Comparison of ENCODE assay signal across 22 cellular contexts in genomic region chr17:70187383-70187782, GRCh38. TPM values are rescaled to one million over a fixed set of nuclear protein-coding genes. Genes with fewer than 3 reads are reported as not detected.
DNase-seq lines count a peak whose midpoint lies in the region; ATAC-seq and TF ChIP-seq lines count a peak whose summit lies in the region.
"Had no signal": no experiment of that assay in that cellular context is flagged by ENCODE, and none has a peak within 500 bp of the region (broad histone marks: within the 10 kb centered on the region; RNA-seq: fewer than 3 reads in every experiment).

No MANE protein-coding gene starts in this region.

- H3K9ac ChIP-seq in IMR-90 (ENCODE audit: low read depth, low read length), result no peak overlapping the region

- H2BK5ac ChIP-seq in IMR-90 (ENCODE audit: low read depth, low read length, poor library complexity, severe bottlenecking), result no peak overlapping the region

- no peak overlapping the region for H2AK5ac ChIP-seq in IMR-90 (ENCODE audit: low read depth, low read length)

- no peak overlapping the region for H3K4me2 ChIP-seq in IMR-90 (ENCODE audit: low read depth, low read length)

- H4K8ac ChIP-seq in IMR-90 (ENCODE audit: low read depth in 2 of 2, low read length in 2 of 2), result no peak overlapping the region

- H2BK120ac ChIP-seq in IMR-90 (ENCODE audit: low read depth, low read length), result no peak overlapping the region

- DNase-seq in IMR-90 (peak; percentile 67), astrocyte of the spinal cord (ENCODE audit: low read depth, low spot score) (peak; percentile 67), fibroblast of the aortic adventitia (ENCODE audit: low read depth) (peak; percentile 28), putamen (ENCODE audit: low spot score) (no peak), transverse colon (no peak), T-helper 1 cell (no peak)
- DNase-seq: activated CD8-positive, alpha-beta memory T cell treated with anti-CD3 and anti-CD28 coated beads, Interleukin-2, amount 50 U/mL, for 48 hours; Calu3; caudate nucleus; EL; esophagus squamous epithelium; heart right ventricle; NCI-H2171 treated with DMSO at 0.1 percent for 48 hours; NCI-H69; psoas muscle; SJCRH30; stimulated activated CD4-positive, alpha-beta T cell treated with anti-CD3 and anti-CD28 coated beads, Interleukin-4, amount 100 ng/mL, for 1 hour; T-helper 17 cell had no signal

- H3K56ac ChIP-seq in IMR-90 (ENCODE audit: extremely low read depth, insufficient read depth, low read length), result no peak overlapping the region

- dilution Hi-C loops in IMR-90 (cut with HindIII; ENCODE audit: low sequenced_read_pairs, unreplicated experiment), result no loop called here

- CTCF ChIA-PET in IMR-90 (lab: Yijun Ruan, JAX), result no interaction called here

- in situ Hi-C loops in IMR-90 (cut with MboI; ENCODE audit: low sequenced_read_pairs), result no loop called here
- in situ Hi-C loops in astrocyte of the spinal cord (cut with HindIII; ENCODE audit: low sequenced_read_pairs), result no loop called here
- in situ Hi-C loops in transverse colon (cut with MboI; ENCODE audit: low pct_ligation_motif_present in 1 of 4, low pct_unique_long_range_greater_than_20kb in 1 of 4, low sequenced_read_pairs in 3 of 4), result no loop called here

- WGBS in IMR-90 (ENCODE audit: extremely low coverage in 2 of 2, insufficient read length in 1 of 2), 2 experiments, result no CpG with 5 or more reads among the region's 3 CpGs
- WGBS in transverse colon (ENCODE audit: low coverage in 1 of 2), 2 donors, result 75 to 84% methylated on average over 1 to 3 of the region's 3 CpGs

- POLR2A ChIA-PET in IMR-90 (lab: Charles Lee; ENCODE audit: unreplicated experiment), result no interaction called here

- H3K27ac ChIP-seq in IMR-90 (ENCODE audit: insufficient read depth, low read length) (no peak overlapping the region), transverse colon (no peak overlapping the region)
- H3K27ac ChIP-seq: heart right ventricle, psoas muscle, SJCRH30, tibial nerve, VCaP had no signal

- H2BK20ac ChIP-seq in IMR-90 (ENCODE audit: low read depth, low read length), result no peak overlapping the region

- no peak overlapping the region for H4K91ac ChIP-seq in IMR-90 (ENCODE audit: insufficient read depth, low read depth, low read length)

- H2AFZ ChIP-seq in IMR-90 (replicated peaks; ENCODE audit: low read length, poor library complexity), result no peak overlapping the region

- H3K9me3 ChIP-seq in IMR-90 (ENCODE audit: control insufficient read depth, insufficient read depth, low read length) (no peaks in the 10 kb centered on the region), transverse colon (no peaks in the 10 kb centered on the region)
- H3K9me3 ChIP-seq: esophagus squamous epithelium, psoas muscle, SJCRH30, tibial nerve had no signal

- no peaks in the 10 kb centered on the region for H4K20me1 ChIP-seq in IMR-90 (ENCODE audit: insufficient read depth, low read length)

- no peak for TF ChIP-seq POLR2A in IMR-90 (IDR thresholded peaks at IDR 0.05; ENCODE audit: low read depth, low read length)
- no peak for TF ChIP-seq POLR2A in transverse colon (IDR thresholded peaks at IDR 0.05)

- H3K4me1 ChIP-seq in IMR-90 (ENCODE audit: control insufficient read depth, insufficient read depth, low read length) (no peaks in the 10 kb centered on the region), transverse colon (peaks cover 0 to 3% (median 0%) of the 10 kb centered on the region in 4 donors)
- H3K4me1 ChIP-seq: SJCRH30, tibial nerve had no signal

- no peak for TF ChIP-seq CTCF in IMR-90 (conservative IDR thresholded peaks at IDR 0.05; ENCODE audit: low read depth, low read length)
- TF ChIP-seq CTCF in astrocyte of the spinal cord (IDR thresholded peaks at IDR 0.05; ENCODE audit: low read depth, low read length), result no peak
- TF ChIP-seq CTCF in fibroblast of the aortic adventitia (IDR thresholded peaks at IDR 0.05; ENCODE audit: insufficient read depth, low read length), result no peak
- no peak for TF ChIP-seq CTCF in transverse colon (IDR thresholded peaks at IDR 0.05)

- no peak overlapping the region for H3K4ac ChIP-seq in IMR-90 (ENCODE audit: low read depth, low read length)

- intact Hi-C loops in IMR-90 (cut with micrococcal nuclease), result no loop called here
- intact Hi-C loops in transverse colon (cut with DNase I; ENCODE audit: low total_unique reads), result no loop called here

- H3K9me1 ChIP-seq in IMR-90 (ENCODE audit: insufficient read depth, low read length), result no peaks in the 10 kb centered on the region

- no peak overlapping the region for H3K14ac ChIP-seq in IMR-90 (replicated peaks; ENCODE audit: low read depth, low read length)

- H3K4me3 ChIP-seq in IMR-90 (ENCODE audit: insufficient read depth, low read depth, low read length), result no peak overlapping the region
- H3K4me3 ChIP-seq in astrocyte of the spinal cord (ENCODE audit: low read depth, low read length), result no peak overlapping the region
- no peak overlapping the region for H3K4me3 ChIP-seq in fibroblast of the aortic adventitia (ENCODE audit: low read depth, low read length)
- no peak overlapping the region for H3K4me3 ChIP-seq in transverse colon
- H3K4me3 ChIP-seq: esophagus squamous epithelium, heart right ventricle, K562, psoas muscle, SJCRH30, tibial nerve had no signal

- H3K36me3 ChIP-seq in IMR-90 (ENCODE audit: control insufficient read depth, insufficient read depth, low read length), result no peaks in the 10 kb centered on the region
- H3K36me3 ChIP-seq in transverse colon, result no peaks in the 10 kb centered on the region
- H3K36me3 ChIP-seq: esophagus squamous epithelium, heart right ventricle, SJCRH30, tibial nerve had no signal

- no peak overlapping the region for H4K5ac ChIP-seq in IMR-90 (ENCODE audit: low read depth, low read length)

- H3K27me3 ChIP-seq in IMR-90 (ENCODE audit: control insufficient read depth, insufficient read depth, low read length) (no peaks in the 10 kb centered on the region), transverse colon (no peaks in the 10 kb centered on the region)
- H3K27me3 ChIP-seq: esophagus squamous epithelium, heart right ventricle, SJCRH30, tibial nerve had no signal

- H2AK9ac ChIP-seq in IMR-90 (replicated peaks; ENCODE audit: low read depth, low read length, poor library complexity), result no peak overlapping the region

- TF ChIP-seq RAD21 in IMR-90 (IDR thresholded peaks at IDR 0.05; ENCODE audit: low read length), result no peak

- no peak for TF ChIP-seq EP300 in transverse colon (IDR thresholded peaks at IDR 0.05; ENCODE audit: low read depth)

- BruUV-seq in IMR-90 (replicated peaks; lab: Mats Ljungman, UMichigan), result no TSS peak

- H2BK15ac ChIP-seq in IMR-90 (ENCODE audit: low read depth, low read length), result no peak overlapping the region

- no peaks in the 10 kb centered on the region for H3K79me1 ChIP-seq in IMR-90 (ENCODE audit: low read depth in 1 of 2, low read length in 2 of 2)

- no peak overlapping the region for H3K23ac ChIP-seq in IMR-90 (ENCODE audit: low read depth, low read length)

- no peak overlapping the region for H3K18ac ChIP-seq in IMR-90 (ENCODE audit: low read depth, low read length)

- ATAC-seq in IMR-90 (ENCODE audit: low read depth) (peak; percentile 70), HG03135 (IDR thresholded peaks at IDR 0.05; ENCODE audit: unreplicated experiment) (no peak)
- ATAC-seq: heart right ventricle, K562, T-helper 17 cell had no signal

TF ChIP-seq in IMR-90, 13 proteins besides CTCF, POLR2A, EP300 and RAD21:
- TF ChIP-seq RFX5 (IDR thresholded peaks at IDR 0.05; ENCODE audit: low read depth, low read length) (no peak), SMC3 (IDR thresholded peaks at IDR 0.05; ENCODE audit: low read depth, low read length) (no peak), MAZ (IDR thresholded peaks at IDR 0.05; ENCODE audit: borderline replicate concordance, low read depth, low read length) (no peak), BHLHE40 (IDR thresholded peaks at IDR 0.05; ENCODE audit: low read depth, low read length) (0 out of 2 replicates have a peak, but pooled peaks have one; percentile 24), CHD1 (IDR thresholded peaks at IDR 0.05; ENCODE audit: low read depth, low read length) (no peak), NFE2L2 (IDR thresholded peaks at IDR 0.05; ENCODE audit: low read depth, low read length) (no peak), MAFK (IDR thresholded peaks at IDR 0.05; ENCODE audit: low read depth, low read length) (peak; percentile 89), FOS (IDR thresholded peaks at IDR 0.05; ENCODE audit: low read depth, low read length) (no peak)

RNA-seq across cellular contexts. Expression of gene KCNJ2, which starts 18.1 kb away (rescaled TPM):
- 5.8 and 8.6 TPM in 2 replicates for total RNA-seq in IMR-90 (2012; rRNA removed)
- 0.33 and 0.55 TPM in 2 replicates for polyA plus RNA-seq in IMR-90 (2012; rRNA removed)
- 0.37 and 0.51 TPM in 2 replicates for polyA plus RNA-seq in IMR-90 (2012; cell fraction: cytosol; rRNA removed)
- 0.21 and 1.1 TPM in 2 replicates for polyA plus RNA-seq in IMR-90 (2012; cell fraction: nucleus; rRNA removed; ENCODE audit: low replicate concordance)
- total RNA-seq in fibroblast of the aortic adventitia (ENCODE audit: low replicate concordance), result 1.4 and 12.7 TPM in 2 replicates
- total RNA-seq in transverse colon, result 10 to 100 TPM; 15.4 to 37.4 (median 19.7) TPM
- total RNA-seq: Calu3, K562 had no signal
- polyA plus RNA-seq: K562 had no signal

Comparison
In these comparisons a context has a peak if more than half of its experiments do, and no peak if none do; other contexts are left out.
1. DNase-seq: peak in IMR-90 (single experiment), astrocyte of the spinal cord (single experiment) and fibroblast of the aortic adventitia (single experiment); none in putamen (single experiment), transverse colon (single experiment) and T-helper 1 cell (0 of 5).